2 cellular contexts compared by ENCODE assay signal in genomic region chrX:37570349-37570748, GRCh38. TPM values are rescaled to one million over a fixed set of nuclear protein-coding genes. Genes with fewer than 3 reads are reported as not detected.
"Had no signal": no experiment of that assay in that cellular context is flagged by ENCODE, and none has a peak within 500 bp of the region (broad histone marks: within the 10 kb centered on the region; RNA-seq: fewer than 3 reads in every experiment).

No MANE protein-coding gene starts in this region.

RNA-seq across cellular contexts. Expression of gene LANCL3, which starts 1.1 kb away (rescaled TPM):
- total RNA-seq: SJCRH30, SK-MEL-5 had no signal
